ENCODE assay signal across 28 cellular contexts in the genomic region with DNA sequence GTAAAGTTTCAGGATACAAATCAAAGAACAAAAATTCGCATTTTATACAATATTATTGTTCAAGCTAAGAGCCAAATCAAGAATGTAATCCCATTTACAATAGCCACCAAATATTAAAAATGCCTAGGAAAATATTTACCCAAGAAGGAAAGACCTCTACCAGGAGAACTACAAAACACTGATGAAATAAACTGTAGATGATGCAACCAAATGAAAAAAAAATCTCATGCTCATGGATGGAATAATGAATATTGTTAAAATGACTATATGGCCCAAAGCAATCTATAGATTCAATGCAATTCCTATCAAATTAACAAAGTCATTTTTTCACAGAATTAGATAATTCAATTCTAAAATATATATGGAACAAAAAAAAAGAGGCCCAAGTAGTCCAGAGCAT.
"Had no signal": no experiment of that assay in that cellular context is flagged by ENCODE, and none has a peak within 500 bp of the region (broad histone marks: within the 10 kb centered on the region; RNA-seq: fewer than 3 reads in every experiment).

No MANE protein-coding gene starts in this region.

- H3K9me3 ChIP-seq: colonic mucosa, esophagus squamous epithelium, gastrocnemius medialis had no signal

- H3K36me3 ChIP-seq: colonic mucosa, esophagus muscularis mucosa, esophagus squamous epithelium, gastrocnemius medialis, gastroesophageal sphincter, heart left ventricle, heart right ventricle had no signal

- DNase-seq: colonic mucosa; cortex of kidney; dermis blood vessel endothelial cell; dorsolateral prefrontal cortex; effector CD4-positive, alpha-beta T cell; effector CD8-positive, alpha-beta T cell; effector memory CD4-positive, alpha-beta T cell; effector memory CD8-positive, alpha-beta T cell; endodermal cell; erythroblast; esophagus squamous epithelium; foreskin fibroblast; foreskin keratinocyte; foreskin melanocyte; gastrocnemius medialis; glutamatergic neuron; head of caudate nucleus; heart left ventricle; heart right ventricle had no signal

- FAIRE-seq: colon, endometrium, frontal cortex had no signal

- H3K4me3 ChIP-seq: colonic mucosa, coronary artery, dorsolateral prefrontal cortex, esophagus muscularis mucosa, esophagus squamous epithelium, gastrocnemius medialis, gastroesophageal sphincter, heart left ventricle, heart right ventricle, hepatocyte had no signal

- H3K4me1 ChIP-seq: colonic mucosa, esophagus muscularis mucosa, esophagus squamous epithelium, foreskin keratinocyte, gastrocnemius medialis, gastroesophageal sphincter, heart left ventricle, heart right ventricle had no signal

- H3K27ac ChIP-seq: colonic mucosa, coronary artery, dorsolateral prefrontal cortex, epithelial cell of prostate, esophagus muscularis mucosa, esophagus squamous epithelium, foreskin keratinocyte, gastrocnemius medialis, gastroesophageal sphincter, heart left ventricle, heart right ventricle, hepatocyte had no signal

- H3K79me2 ChIP-seq: hepatocyte had no signal

- H2AFZ ChIP-seq: hepatocyte had no signal

- ATAC-seq: effector memory CD8-positive, alpha-beta T cell; esophagus mucosa; foreskin keratinocyte; gastrocnemius medialis; gastroesophageal sphincter; heart left ventricle; heart right ventricle had no signal

- H3K4me2 ChIP-seq: hepatocyte had no signal

- H3K27me3 ChIP-seq: colonic mucosa, dorsolateral prefrontal cortex, esophagus muscularis mucosa, esophagus squamous epithelium, foreskin keratinocyte, gastrocnemius medialis, gastroesophageal sphincter, heart left ventricle, heart right ventricle, hepatocyte had no signal
